In genomic region chr19:35756373-35757230, GRCh38 we compare ENCODE assay signal across 8 cellular contexts. TPM values are rescaled to one million over a fixed set of nuclear protein-coding genes. Genes with fewer than 3 reads are reported as not detected.
DNase-seq lines count a peak whose midpoint lies in the region; ATAC-seq and TF ChIP-seq lines count a peak whose summit lies in the region.

Gene HSPB6, minus strand, starts transcription at chr19:35757029. Its CDS starts 21 bp downstream, at chr19:35757008.

- H3K4me3 ChIP-seq in breast epithelium (peak within 1 kb of the TSS; percentile 76 to 92 (median 79)), liver (ENCODE audit: low read depth in 1 of 3, low read length in 3 of 3) (peak within 1 kb of the TSS; percentile 42 to 48 (median 42)), testis (peak within 1 kb of the TSS; percentile 88 to 92)

- H3K36me3 Mint-ChIP-seq in stimulated activated naive CD8-positive, alpha-beta T cell treated with anti-CD3 and anti-CD28 coated beads, Interleukin-15, Interleukin-2, amounts not matched to agents 100 ng/mL and 50 ng/mL, for 24 hours (ENCODE audit: low read depth) = peaks cover 16% of the 10 kb centered on the region

- no peaks in the 10 kb centered on the region for H3K9me3 ChIP-seq in breast epithelium
- H3K9me3 ChIP-seq in liver (ENCODE audit: control insufficient read depth in 4 of 4, low read length in 3 of 4) = no peaks in the 10 kb centered on the region
- H3K9me3 ChIP-seq in testis = no peaks in the 10 kb centered on the region

- peaks cover 4% of the 10 kb centered on the region for H3K36me3 ChIP-seq in breast epithelium
- peaks cover 0 to 20% (median 10%) of the 10 kb centered on the region in 4 donors for H3K36me3 ChIP-seq in liver (ENCODE audit: control insufficient read depth in 4 of 4, insufficient read depth in 3 of 4, low read depth in 1 of 4, low read length in 3 of 4)
- no peaks in the 10 kb centered on the region for H3K36me3 ChIP-seq in testis (ENCODE audit: low read depth, missing control alignments)

- no peak within 1 kb of the TSS for H3K9ac ChIP-seq in liver (ENCODE audit: low read depth in 1 of 2, low read length in 2 of 2)

- DNase-seq in stimulated activated naive CD8-positive, alpha-beta T cell treated with anti-CD3 and anti-CD28 coated beads, Interleukin-15, Interleukin-2, amounts not matched to agents 100 U/mL and 50 U/mL, for 24 hours = no peak
- DNase-seq in breast epithelium (ENCODE audit: low spot score in 2 of 2) (no peak), testis (peak; percentile 68), HuH-7 (ENCODE audit: low spot score) (no peak), cerebellar cortex (ENCODE audit: low spot score) (no peak)

- H3K27ac Mint-ChIP-seq in stimulated activated naive CD8-positive, alpha-beta T cell treated with anti-CD3 and anti-CD28 coated beads, Interleukin-15, Interleukin-2, amounts not matched to agents 100 ng/mL and 50 ng/mL, for 24 hours = peak within 1 kb of the TSS; percentile 92

- WGBS in liver = 15% methylated on average over 52 of the region's 52 CpGs
- 4 to 16% methylated on average over 22 to 41 of the region's 52 CpGs for WGBS in testis, 2 donors

- H3K27me3 Mint-ChIP-seq in stimulated activated naive CD8-positive, alpha-beta T cell treated with anti-CD3 and anti-CD28 coated beads, Interleukin-15, Interleukin-2, amounts not matched to agents 100 ng/mL and 50 ng/mL, for 24 hours = peaks cover 4% of the 10 kb centered on the region

- H3K9me3 Mint-ChIP-seq in stimulated activated naive CD8-positive, alpha-beta T cell treated with anti-CD3 and anti-CD28 coated beads, Interleukin-15, Interleukin-2, amounts not matched to agents 100 ng/mL and 50 ng/mL, for 24 hours = no peaks in the 10 kb centered on the region

- TF ChIP-seq RAD21 in liver (IDR thresholded peaks at IDR 0.05) = no peak

- H3K27ac ChIP-seq in breast epithelium (peak within 1 kb of the TSS; percentile 98), liver (ENCODE audit: low read depth in 1 of 2, low read length in 2 of 2) (peak within 1 kb of the TSS; percentile 91 to 95), testis (peak within 1 kb of the TSS; percentile 91 to 97)

- H3K27me3 ChIP-seq in breast epithelium (no peaks in the 10 kb centered on the region), liver (ENCODE audit: control insufficient read depth in 4 of 4, insufficient read depth in 4 of 4, low read length in 3 of 4) (no peaks in the 10 kb centered on the region), testis (no peaks in the 10 kb centered on the region)

- TF ChIP-seq CTCF in breast epithelium (IDR thresholded peaks at IDR 0.05) = no peak
- TF ChIP-seq CTCF in liver (IDR thresholded peaks at IDR 0.05; ENCODE audit: low read depth, low read length, missing input control) = no peak
- no peak for TF ChIP-seq CTCF in testis (IDR thresholded peaks at IDR 0.05)

- intact Hi-C loops in breast epithelium (cut with DNase I; ENCODE audit: low total_unique reads) (no loop called here), testis (cut with DNase I; ENCODE audit: low total_unique reads) (no loop called here)

- H3K4me1 ChIP-seq in breast epithelium (peaks cover 0 to 8% of the 10 kb centered on the region in 2 donors), liver (ENCODE audit: control insufficient read depth in 4 of 4, insufficient read depth in 4 of 4, low read length in 3 of 4) (peaks cover 14 to 19% (median 18%) of the 10 kb centered on the region in 4 donors), testis (peaks cover 24% of the 10 kb centered on the region)

- no peak for ATAC-seq in stimulated activated naive CD8-positive, alpha-beta T cell treated with anti-CD3 and anti-CD28 coated beads, Interleukin-15, Interleukin-2, amounts not matched to agents 100 U/mL and 50 U/mL, for 24 hours
- ATAC-seq in GM21381 (IDR thresholded peaks at IDR 0.05; ENCODE audit: unreplicated experiment) = no peak

- H3K4me1 Mint-ChIP-seq in stimulated activated naive CD8-positive, alpha-beta T cell treated with anti-CD3 and anti-CD28 coated beads, Interleukin-15, Interleukin-2, amounts not matched to agents 100 ng/mL and 50 ng/mL, for 24 hours (ENCODE audit: low read depth) = peaks cover 28% of the 10 kb centered on the region

- peak; percentile 35 for TF ChIP-seq POLR2A in breast epithelium (IDR thresholded peaks at IDR 0.05)
- no peak for TF ChIP-seq POLR2A in testis (IDR thresholded peaks at IDR 0.05)

- peak within 1 kb of the TSS; percentile 90 for H3K4me3 Mint-ChIP-seq in stimulated activated naive CD8-positive, alpha-beta T cell treated with anti-CD3 and anti-CD28 coated beads, Interleukin-15, Interleukin-2, amounts not matched to agents 100 ng/mL and 50 ng/mL, for 24 hours

TF ChIP-seq in liver, 16 proteins besides CTCF, POLR2A, EP300 and RAD21:
- TF ChIP-seq FOXA1 (IDR thresholded peaks at IDR 0.05) (no peak), MAX (IDR thresholded peaks at IDR 0.05) (no peak), TAF1 (conservative IDR thresholded peaks at IDR 0.05) (no peak), ZBTB33 (IDR thresholded peaks at IDR 0.05) (no peak), HNF4G (IDR thresholded peaks at IDR 0.05) (no peak), JUND (IDR thresholded peaks at IDR 0.05) (no peak), YY1 (IDR thresholded peaks at IDR 0.05) (no peak), FOXA2 (IDR thresholded peaks at IDR 0.05) (no peak), NR2F2 (IDR thresholded peaks at IDR 0.05) (no peak), SP1 (IDR thresholded peaks at IDR 0.05) (no peak), HNF4A (conservative IDR thresholded peaks at IDR 0.05) (no peak)

RNA-seq across cellular contexts. Expression of gene HSPB6, which starts in this region (rescaled TPM):
- 100 to 1,000 TPM in 1 of 3 donors, 10 to 100 TPM in 2; 31.0 to 144 (median 81.9) TPM for total RNA-seq in breast epithelium
- 1 to 10 TPM; 2.7 to 4.4 TPM for total RNA-seq in liver
- polyA plus RNA-seq in liver = 10 to 100 TPM in 1 of 2 donors, 1 to 10 TPM in 1; 6.9 to 17.7 TPM
- total RNA-seq in testis = 10 to 100 TPM; 50.9 to 57.1 TPM
- polyA plus RNA-seq in testis (ENCODE audit: insufficient read depth, low read depth, low replicate concordance) = 146 TPM

Comparison
In these comparisons a context has a peak if more than half of its experiments do, and no peak if none do; other contexts are left out.
1. RNA of gene HSPB6 (total RNA-seq): 31.0 to 144 TPM in breast epithelium and 50.9 to 57.1 TPM in testis; 2.7 to 4.4 TPM in liver; every median in the first group is over 4 times any median in the second.
2. Peak in every context shown above with its lines, with median percentiles within 50 percentile points of each other: H3K27ac ChIP-seq and H3K4me3 ChIP-seq.